ENCODE assay signal across 20 cellular contexts in the genomic region with DNA sequence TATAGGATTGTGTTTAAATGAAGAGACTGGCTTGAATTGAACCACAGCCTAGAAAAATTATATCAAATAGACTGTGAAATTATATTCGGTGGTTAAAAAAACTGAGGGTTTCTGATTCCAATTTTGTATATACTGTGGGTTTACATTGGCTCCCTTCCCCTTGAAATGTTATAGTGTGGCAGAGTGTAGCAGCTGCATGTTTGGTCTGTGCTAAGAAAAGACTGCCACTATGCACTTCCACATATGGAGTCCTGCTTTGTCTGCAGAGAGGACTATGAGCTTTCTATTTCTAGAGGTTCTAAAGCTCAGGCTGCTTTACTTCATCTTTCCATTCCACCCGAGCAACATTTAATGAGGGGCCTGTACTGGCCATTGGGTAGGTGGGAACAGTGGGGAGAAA.
"Had no signal": no experiment of that assay in that cellular context is flagged by ENCODE, and none has a peak within 500 bp of the region (broad histone marks: within the 10 kb centered on the region; RNA-seq: fewer than 3 reads in every experiment).

No MANE protein-coding gene starts in this region.

- FAIRE-seq: bronchial epithelial cell, islet of Langerhans, small intestine had no signal

- H3K4me3 ChIP-seq: ascending aorta, gastrocnemius medialis, heart right ventricle, testis, upper lobe of right lung had no signal

- DNase-seq: activated CD4-positive, CD25-positive, alpha-beta regulatory T cell treated with anti-CD3 and anti-CD28 coated beads, Interleukin-2, amount 50 U/mL, for 72 hours; activated naive CD4-positive, alpha-beta T cell treated with anti-CD3 and anti-CD28 coated beads for 36 hours; gastrocnemius medialis; heart right ventricle; mammary epithelial cell; nephron progenitor cell; occipital lobe; right cardiac atrium; small intestine; stimulated activated CD4-positive, alpha-beta T cell treated with anti-CD3 and anti-CD28 coated beads, Interleukin-4, amount 100 ng/mL, for 4 hours; stimulated activated CD8-positive, alpha-beta memory T cell treated with anti-CD3 and anti-CD28 coated beads, Interleukin-4, amount 100 ng/mL, for 48 hours; T-cell; T-helper 9 cell; testis; upper lobe of right lung had no signal

- H3K9me3 ChIP-seq: ascending aorta, gastrocnemius medialis, heart right ventricle, testis, upper lobe of right lung had no signal

- H3K27ac ChIP-seq: ascending aorta, epithelial cell of prostate, gastrocnemius medialis, testis, upper lobe of right lung had no signal

- H3K36me3 ChIP-seq: ascending aorta, gastrocnemius medialis, heart right ventricle, upper lobe of right lung had no signal

- ATAC-seq: gastrocnemius medialis, left lobe of liver, right cardiac atrium, T-cell, upper lobe of right lung had no signal

- H3K27me3 ChIP-seq: ascending aorta, gastrocnemius medialis, heart right ventricle, testis, upper lobe of right lung had no signal

- H3K4me1 ChIP-seq: testis, upper lobe of right lung had no signal
